ENCODE assay signal across 24 cellular contexts in the genomic region with DNA sequence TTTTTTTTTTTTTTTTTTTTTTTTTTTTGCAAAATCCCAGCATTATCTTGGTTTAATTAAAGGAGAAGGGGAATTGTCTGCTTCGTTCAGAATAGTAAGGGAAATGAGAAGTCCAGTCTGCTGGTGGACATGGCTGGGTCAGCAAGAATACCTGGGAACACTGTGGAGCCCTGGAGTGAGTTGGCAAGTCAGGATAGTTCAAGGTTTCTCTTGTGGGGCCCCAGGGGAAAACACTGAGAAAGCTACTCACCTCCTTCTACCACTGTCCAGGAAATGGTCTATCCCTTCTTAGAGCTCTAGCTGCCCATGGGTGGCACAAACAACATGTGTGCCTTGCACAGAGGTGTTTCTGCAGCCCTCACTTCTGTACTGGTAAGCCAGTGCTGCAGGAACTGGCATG.
A peak's percentile ranks its signal among the peaks of the same experiment; 100 is the strongest.
DNase-seq lines count a peak whose midpoint lies in the region; ATAC-seq, FAIRE-seq and TF ChIP-seq lines count a peak whose summit lies in the region.
"Had no signal": no experiment of that assay in that cellular context is flagged by ENCODE, and none has a peak within 500 bp of the region (broad histone marks: within the 10 kb centered on the region; RNA-seq: fewer than 3 reads in every experiment).

No MANE protein-coding gene starts in this region.

- CTCF ChIA-PET in PC-3 (lab: Charles Lee) (no interaction called here), GM10248 (lab: Yijun Ruan, JAX) (interaction anchor here (1.5 kb wide), 1 partner anchor 13 kb away, joined by 4 read pairs; no protein-coding TSS in a partner anchor)

- H3K9ac ChIP-seq in DND-41 (ENCODE audit: low read depth, low read length) (no peak overlapping the region), PC-3 (ENCODE audit: low read length) (peak overlapping the region; percentile 78)
- H3K9ac ChIP-seq: parathyroid adenoma had no signal

- no peaks in the 10 kb centered on the region for H3K27me3 ChIP-seq in DND-41 (ENCODE audit: insufficient read depth, low read length, poor library complexity)
- H3K27me3 ChIP-seq in PC-3 (ENCODE audit: low read length), result no peaks in the 10 kb centered on the region
- no peaks in the 10 kb centered on the region for H3K27me3 ChIP-seq in bronchial epithelial cell (ENCODE audit: control insufficient read depth, insufficient read depth, low read length)
- no peaks in the 10 kb centered on the region for H3K27me3 ChIP-seq in osteoblast (ENCODE audit: insufficient read depth, low read length)

- H3F3A ChIP-seq in PC-3 (ENCODE audit: low read length, unreplicated experiment), result peaks cover 8% of the 10 kb centered on the region

- no peaks in the 10 kb centered on the region for H4K20me1 ChIP-seq in DND-41 (ENCODE audit: insufficient read depth, low read length)
- no peaks in the 10 kb centered on the region for H4K20me1 ChIP-seq in PC-3 (ENCODE audit: low read length)
- H4K20me1 ChIP-seq in osteoblast (ENCODE audit: insufficient read depth, low read length), result no peaks in the 10 kb centered on the region

- BruUV-seq in PC-3 (replicated peaks; lab: Mats Ljungman, UMichigan), result no TSS peak

- H3K36me3 ChIP-seq in DND-41 (ENCODE audit: insufficient read depth, low read length), result no peaks in the 10 kb centered on the region
- peaks cover 15% of the 10 kb centered on the region for H3K36me3 ChIP-seq in PC-3 (ENCODE audit: low read depth, low read length)
- no peaks in the 10 kb centered on the region for H3K36me3 ChIP-seq in bronchial epithelial cell (ENCODE audit: control insufficient read depth, insufficient read depth, low read length)
- H3K36me3 ChIP-seq in osteoblast (ENCODE audit: insufficient read depth, low read length), result no peaks in the 10 kb centered on the region

- H3K4me3 ChIP-seq in DND-41 (ENCODE audit: low read depth in 1 of 2, low read length in 2 of 2) (no peak overlapping the region), PC-3 (ENCODE audit: low read length) (no peak overlapping the region), bronchial epithelial cell (ENCODE audit: low read depth, low read length) (no peak overlapping the region), osteoblast (ENCODE audit: insufficient read depth, low read length) (no peak overlapping the region)
- H3K4me3 ChIP-seq: K562 had no signal

- intact Hi-C loops in PC-3 (cut with micrococcal nuclease), result no loop called here

- peaks cover 24% of the 10 kb centered on the region for H3K4me1 ChIP-seq in DND-41 (ENCODE audit: insufficient read depth, low read length)
- peaks cover 49% of the 10 kb centered on the region for H3K4me1 ChIP-seq in PC-3 (ENCODE audit: insufficient read depth, low read length)
- peaks cover 60% of the 10 kb centered on the region for H3K4me1 ChIP-seq in osteoblast (ENCODE audit: insufficient read depth, low read length)
- H3K4me1 ChIP-seq: parathyroid adenoma had no signal

- H2AFZ ChIP-seq in DND-41 (ENCODE audit: low read depth, low read length) (no peak overlapping the region), PC-3 (ENCODE audit: low read length) (no peak overlapping the region), osteoblast (ENCODE audit: low read length) (no peak overlapping the region)
- H2AFZ ChIP-seq: parathyroid adenoma had no signal

- ATAC-seq in DND-41 (ENCODE audit: insufficient read depth, low read depth) (no peak), PC-3 (no peak), HG02884 (IDR thresholded peaks at IDR 0.05; ENCODE audit: unreplicated experiment) (no peak)
- ATAC-seq: K562; left lobe of liver; naive thymus-derived CD8-positive, alpha-beta T cell; right cardiac atrium had no signal

- H3K9me2 ChIP-seq in PC-3 (replicated peaks; ENCODE audit: low read length), result no peaks in the 10 kb centered on the region

- TF ChIP-seq CTCF in DND-41 (IDR thresholded peaks at IDR 0.05; ENCODE audit: borderline replicate concordance, extremely low read depth, low read length, poor library complexity, severe bottlenecking) (no peak), PC-3 (conservative IDR thresholded peaks at IDR 0.05; ENCODE audit: low read depth, low read length) (no peak), bronchial epithelial cell (IDR thresholded peaks at IDR 0.05; ENCODE audit: insufficient read depth, low read length, severe bottlenecking) (no peak), osteoblast (IDR thresholded peaks at IDR 0.05; ENCODE audit: extremely low read depth, low read depth, low read length) (no peak), GM10248 (IDR thresholded peaks at IDR 0.05; ENCODE audit: control extremely low read depth, extremely low read depth, low read depth, missing control alignments) (no peak)

- POLR2A ChIA-PET in PC-3 (lab: Charles Lee; ENCODE audit: unreplicated experiment) (no interaction called here), GM10248 (lab: Yijun Ruan, JAX) (no interaction called here)

- DNase-seq in DND-41 (no peak), PC-3 (no peak), bronchial epithelial cell (ENCODE audit: low read depth) (peak; percentile 20), osteoblast (ENCODE audit: insufficient read length, low spot score, missing footprints) (no peak), GM10248 (ENCODE audit: extremely low spot score) (no peak), NOMO-1 (lab: John Stamatoyannopoulos, UW; ENCODE audit: unreplicated experiment in 2 of 2) (no peak)
- DNase-seq in stimulated activated CD4-positive, alpha-beta T cell treated with anti-CD3 and anti-CD28 coated beads, Interleukin-15, amount 100 ng/mL, for 24 hours, result no peak
- DNase-seq: activated CD4-positive, alpha-beta T cell treated with anti-CD3 and anti-CD28 coated beads, Interleukin-2, amount 50 U/mL, for 1 hour; activated CD8-positive, alpha-beta memory T cell treated with anti-CD3 and anti-CD28 coated beads, Interleukin-2, amount 50 U/mL, for 4 hours; activated naive CD8-positive, alpha-beta T cell treated with anti-CD3 and anti-CD28 coated beads for 36 hours; CD4-positive, CD25-positive, alpha-beta regulatory T cell; effector CD8-positive, alpha-beta T cell; erythroblast; immature natural killer cell; naive thymus-derived CD8-positive, alpha-beta T cell; NCI-H524; right cardiac atrium; stimulated activated naive CD4-positive, alpha-beta T cell treated with Interleukin-2 at 50 U/mL for 16 hours had no signal

- no peak overlapping the region for H3K4me2 ChIP-seq in DND-41 (ENCODE audit: insufficient read depth, low read length)
- H3K4me2 ChIP-seq in PC-3 (ENCODE audit: low read length), result 0 out of 2 replicates have a peak overlapping the region, but pooled peaks have one; percentile 9
- H3K4me2 ChIP-seq in osteoblast (ENCODE audit: insufficient read depth, low read length), result peak overlapping the region; percentile 3

- H3K27ac ChIP-seq in DND-41 (ENCODE audit: low read length) (peak overlapping the region; percentile 31; the same call in 1 of the 2 replicates), PC-3 (ENCODE audit: low read length) (peak overlapping the region; percentile 95), osteoblast (ENCODE audit: low read depth, low read length) (peak overlapping the region; percentile 92)
- H3K27ac ChIP-seq: parathyroid adenoma had no signal

- no peaks in the 10 kb centered on the region for H3K9me3 ChIP-seq in DND-41 (ENCODE audit: insufficient read depth, low read length, severe bottlenecking)
- H3K9me3 ChIP-seq in PC-3 (ENCODE audit: low read length), result no peaks in the 10 kb centered on the region
- H3K9me3 ChIP-seq in osteoblast (ENCODE audit: low read depth, low read length), result no peaks in the 10 kb centered on the region

- no peaks in the 10 kb centered on the region for H3K79me2 ChIP-seq in DND-41 (ENCODE audit: insufficient read depth, low read length)
- peaks cover 16% of the 10 kb centered on the region for H3K79me2 ChIP-seq in PC-3 (ENCODE audit: low read length)
- peaks cover 4% of the 10 kb centered on the region for H3K79me2 ChIP-seq in osteoblast (ENCODE audit: insufficient read depth, low read length)
- H3K79me2 ChIP-seq: parathyroid adenoma had no signal

- no peak for FAIRE-seq in bronchial epithelial cell (lab: Jason Lieb, UNC)
- FAIRE-seq: colon, frontal cortex, K562 had no signal

Comparison
In these comparisons a context has a peak if more than half of its experiments do, and no peak if none do; other contexts are left out.
1. H3K27ac ChIP-seq: peak in every context shown above with its lines; median percentile 95 in PC-3; 92 in osteoblast; 31 in DND-41.